2 cellular contexts compared by ENCODE assay signal in genomic region chr5:172724658-172725183, GRCh38.
A peak's percentile ranks its signal among the peaks of the same experiment; 100 is the strongest.
TF ChIP-seq lines count a peak whose summit lies in the region.

No MANE protein-coding gene starts in this region.

TF ChIP-seq in H1, 55 proteins besides CTCF, POLR2A, EP300 and RAD21 (continued from another document):
- TF ChIP-seq CBX5 (IDR thresholded peaks at IDR 0.05; ENCODE audit: low read depth, low read length) (no peak), YY1 (IDR thresholded peaks at IDR 0.05; ENCODE audit: low read depth, low read length) (no peak)

TF ChIP-seq in liver, 16 proteins besides CTCF, POLR2A, EP300 and RAD21 (continued from another document):
- TF ChIP-seq ZBTB33 (IDR thresholded peaks at IDR 0.05) (peak; percentile 92), SP1 (IDR thresholded peaks at IDR 0.05) (peak; percentile 94), HNF4A (conservative IDR thresholded peaks at IDR 0.05) (peak; percentile 78 to 89), JUND (IDR thresholded peaks at IDR 0.05) (peak; percentile 67 to 86), RXRA (IDR thresholded peaks at IDR 0.05) (peak; percentile 84 to 92), FOXA2 (IDR thresholded peaks at IDR 0.05) (peak; percentile 96), GABPA (IDR thresholded peaks at IDR 0.05 in 1 of 2, conservative IDR thresholded peaks at IDR 0.05 in 1 of 2) (no peak), YY1 (IDR thresholded peaks at IDR 0.05) (peak; percentile 40)
- TF ChIP-seq, protein P1, sequence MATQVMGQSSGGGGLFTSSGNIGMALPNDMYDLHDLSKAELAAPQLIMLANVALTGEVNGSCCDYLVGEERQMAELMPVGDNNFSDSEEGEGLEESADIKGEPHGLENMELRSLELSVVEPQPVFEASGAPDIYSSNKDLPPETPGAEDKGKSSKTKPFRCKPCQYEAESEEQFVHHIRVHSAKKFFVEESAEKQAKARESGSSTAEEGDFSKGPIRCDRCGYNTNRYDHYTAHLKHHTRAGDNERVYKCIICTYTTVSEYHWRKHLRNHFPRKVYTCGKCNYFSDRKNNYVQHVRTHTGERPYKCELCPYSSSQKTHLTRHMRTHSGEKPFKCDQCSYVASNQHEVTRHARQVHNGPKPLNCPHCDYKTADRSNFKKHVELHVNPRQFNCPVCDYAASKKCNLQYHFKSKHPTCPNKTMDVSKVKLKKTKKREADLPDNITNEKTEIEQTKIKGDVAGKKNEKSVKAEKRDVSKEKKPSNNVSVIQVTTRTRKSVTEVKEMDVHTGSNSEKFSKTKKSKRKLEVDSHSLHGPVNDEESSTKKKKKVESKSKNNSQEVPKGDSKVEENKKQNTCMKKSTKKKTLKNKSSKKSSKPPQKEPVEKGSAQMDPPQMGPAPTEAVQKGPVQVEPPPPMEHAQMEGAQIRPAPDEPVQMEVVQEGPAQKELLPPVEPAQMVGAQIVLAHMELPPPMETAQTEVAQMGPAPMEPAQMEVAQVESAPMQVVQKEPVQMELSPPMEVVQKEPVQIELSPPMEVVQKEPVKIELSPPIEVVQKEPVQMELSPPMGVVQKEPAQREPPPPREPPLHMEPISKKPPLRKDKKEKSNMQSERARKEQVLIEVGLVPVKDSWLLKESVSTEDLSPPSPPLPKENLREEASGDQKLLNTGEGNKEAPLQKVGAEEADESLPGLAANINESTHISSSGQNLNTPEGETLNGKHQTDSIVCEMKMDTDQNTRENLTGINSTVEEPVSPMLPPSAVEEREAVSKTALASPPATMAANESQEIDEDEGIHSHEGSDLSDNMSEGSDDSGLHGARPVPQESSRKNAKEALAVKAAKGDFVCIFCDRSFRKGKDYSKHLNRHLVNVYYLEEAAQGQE (IDR thresholded peaks at IDR 0.05), result peak; percentile 56
